22 cellular contexts compared by ENCODE assay signal in the genomic region with DNA sequence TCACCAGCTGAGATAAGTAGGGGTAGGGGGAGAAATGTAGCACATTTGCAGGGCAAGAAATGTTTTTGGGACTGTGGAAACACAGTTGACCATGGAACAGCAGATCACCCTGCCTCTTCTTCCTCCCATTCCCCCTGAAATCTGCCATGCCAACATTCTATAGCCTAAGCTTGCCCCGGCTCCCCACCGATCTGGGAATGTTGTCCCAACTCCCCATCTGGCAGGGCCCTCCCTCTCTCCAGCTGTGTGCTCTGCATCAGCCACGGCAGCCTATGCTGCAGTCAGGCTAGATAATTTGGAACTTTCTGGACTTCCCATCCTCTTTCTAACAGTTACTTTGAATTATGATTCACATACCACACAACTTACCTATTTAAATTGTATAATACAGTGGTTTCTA.
DNase-seq lines count a peak whose midpoint lies in the region; ATAC-seq, FAIRE-seq and TF ChIP-seq lines count a peak whose summit lies in the region.
"Had no signal": no experiment of that assay in that cellular context is flagged by ENCODE, and none has a peak within 500 bp of the region (broad histone marks: within the 10 kb centered on the region; RNA-seq: fewer than 3 reads in every experiment).

No MANE protein-coding gene starts in this region.

- H3K4me1 ChIP-seq in endodermal cell (ENCODE audit: control insufficient read depth, insufficient read depth, low read length) (peaks cover under 1% of the 10 kb centered on the region), right lobe of liver (no peaks in the 10 kb centered on the region), pancreas (no peaks in the 10 kb centered on the region)
- H3K4me1 ChIP-seq: HAP-1 had no signal

- 28 to 38% methylated on average over 3 of the region's 3 CpGs for WGBS in endodermal cell (ENCODE audit: insufficient coverage in 1 of 2, insufficient read length in 1 of 2), 2 experiments
- 22% methylated on average over 3 of the region's 3 CpGs for WGBS in right lobe of liver (ENCODE audit: insufficient coverage, low coverage, low lambda C conversion rate, missing lambda C conversion rate)
- WGBS in pancreas, 2 donors: 19 to 22% methylated on average over 3 of the region's 3 CpGs

- H3K27me3 Mint-ChIP-seq in endodermal cell (ENCODE audit: insufficient read depth): peaks cover 82% of the 10 kb centered on the region
- H3K27me3 Mint-ChIP-seq: CD4-positive, alpha-beta T cell; CD8-positive, alpha-beta memory T cell had no signal

- H3K4me3 ChIP-seq in endodermal cell (ENCODE audit: low read length) (no peak overlapping the region), right lobe of liver (no peak overlapping the region), pancreas (no peak overlapping the region)
- H3K4me3 ChIP-seq: BLaER1, HAP-1 had no signal

- ATAC-seq in right lobe of liver: no peak
- no peak for ATAC-seq in HG02852 (IDR thresholded peaks at IDR 0.05; ENCODE audit: unreplicated experiment)
- ATAC-seq in pancreas: no peak

- peaks cover 18% of the 10 kb centered on the region for H3K4me1 Mint-ChIP-seq in endodermal cell
- H3K4me1 Mint-ChIP-seq: B cell; CD14-positive monocyte; CD8-positive, alpha-beta memory T cell had no signal

- H3K27ac Mint-ChIP-seq in endodermal cell: no peak overlapping the region
- H3K27ac Mint-ChIP-seq: B cell; CD14-positive monocyte; CD4-positive, alpha-beta T cell; CD8-positive, alpha-beta memory T cell; HFFc6 had no signal

- H3K9ac ChIP-seq in endodermal cell (ENCODE audit: extremely low read depth, low read length, poor library complexity, severe bottlenecking): no peak overlapping the region
- H3K9ac ChIP-seq: BLaER1 had no signal

- no peak for TF ChIP-seq POLR2A in right lobe of liver (IDR thresholded peaks at IDR 0.05)

- peak; percentile 26 for DNase-seq in DMS 273 (lab: John Stamatoyannopoulos, UW; ENCODE audit: unreplicated experiment)
- DNase-seq in DMS 273 treated with DMSO at 0.1 percent for 48 hours (lab: John Stamatoyannopoulos, UW): no peak
- DNase-seq in endodermal cell: peak; percentile 75
- peak; percentile 54 for DNase-seq in iPS-NIHi11 (ENCODE audit: low spot score)
- DNase-seq in right lobe of liver: no peak
- DNase-seq in activated CD4-positive, alpha-beta T cell treated with anti-CD3 and anti-CD28 coated beads, Interleukin-2, amount 50 U/mL, for 48 hours: no peak
- DNase-seq in pancreas: no peak
- DNase-seq: CD4-positive, alpha-beta T cell; CD8-positive, alpha-beta memory T cell; DMS153; DND-41; HFFc6 had no signal

- TF ChIP-seq CTCF in endodermal cell (conservative IDR thresholded peaks at IDR 0.05) (no peak), right lobe of liver (IDR thresholded peaks at IDR 0.05) (no peak), pancreas (IDR thresholded peaks at IDR 0.05) (no peak)

- H3K36me3 Mint-ChIP-seq in endodermal cell (ENCODE audit: low read depth): no peaks in the 10 kb centered on the region
- H3K36me3 Mint-ChIP-seq: CD14-positive monocyte; CD8-positive, alpha-beta memory T cell had no signal

- H3K36me3 ChIP-seq in endodermal cell (ENCODE audit: control insufficient read depth, insufficient read depth, low read length) (no peaks in the 10 kb centered on the region), right lobe of liver (no peaks in the 10 kb centered on the region), pancreas (no peaks in the 10 kb centered on the region)
- H3K36me3 ChIP-seq: BLaER1, HAP-1 had no signal

- no peaks in the 10 kb centered on the region for H3K9me3 Mint-ChIP-seq in endodermal cell
- H3K9me3 Mint-ChIP-seq: CD4-positive, alpha-beta T cell had no signal

- no peak overlapping the region for H3K4me3 Mint-ChIP-seq in endodermal cell
- H3K4me3 Mint-ChIP-seq: B cell; CD14-positive monocyte; CD4-positive, alpha-beta T cell; CD8-positive, alpha-beta memory T cell; HFFc6 had no signal

- H3K27me3 ChIP-seq in endodermal cell (ENCODE audit: control insufficient read depth, insufficient read depth, low read length, poor library complexity, severe bottlenecking) (peaks cover 90% of the 10 kb centered on the region), right lobe of liver (no peaks in the 10 kb centered on the region), pancreas (no peaks in the 10 kb centered on the region)
- H3K27me3 ChIP-seq: BLaER1 had no signal

- H3K27ac ChIP-seq in endodermal cell (ENCODE audit: low read depth, low read length) (no peak overlapping the region), right lobe of liver (no peak overlapping the region), pancreas (no peak overlapping the region)
- H3K27ac ChIP-seq: 22Rv1, BLaER1 had no signal

- FAIRE-seq in pancreas (lab: Jason Lieb, UNC): no peak
- FAIRE-seq: A204.1, D721Med, G401.6, GM12892 had no signal

- intact Hi-C loops in right lobe of liver (cut with DNase I) (no loop called here), pancreas (cut with DNase I) (no loop called here)

- no peaks in the 10 kb centered on the region for H3K9me3 ChIP-seq in endodermal cell (ENCODE audit: control insufficient read depth, low read length)
- no peaks in the 10 kb centered on the region for H3K9me3 ChIP-seq in right lobe of liver
- no peaks in the 10 kb centered on the region for H3K9me3 ChIP-seq in pancreas
- H3K9me3 ChIP-seq: BLaER1, HAP-1 had no signal

Comparison
In these comparisons a context has a peak if more than half of its experiments do, and no peak if none do; other contexts are left out.
1. DNase-seq: peak in DMS 273 (single experiment), endodermal cell (single experiment) and iPS-NIHi11 (single experiment); none in DMS 273 treated with DMSO at 0.1 percent for 48 hours (single experiment), right lobe of liver (0 of 3), activated CD4-positive, alpha-beta T cell treated with anti-CD3 and anti-CD28 coated beads, Interleukin-2, amount 50 U/mL, for 48 hours (0 of 2) and pancreas (0 of 6).